7 cellular contexts compared by ENCODE assay signal in genomic region chr9:102360846-102361245, GRCh38.
"Had no signal": no experiment of that assay in that cellular context is flagged by ENCODE, and none has a peak within 500 bp of the region (broad histone marks: within the 10 kb centered on the region; RNA-seq: fewer than 3 reads in every experiment).

No MANE protein-coding gene starts in this region.

- H3K4me3 Mint-ChIP-seq: GM23338, H9 had no signal

- H3K27ac ChIP-seq: HL-60 had no signal

- H3K27ac Mint-ChIP-seq: GM23338, H9 had no signal

- H3K4me3 ChIP-seq: GM23338, K562 had no signal

- ATAC-seq: GM23338, K562 had no signal

- H3K4me1 Mint-ChIP-seq: GM23338, H9 had no signal

- DNase-seq: H9, HCEC 1CT, IMR-90 had no signal

- FAIRE-seq: H1, K562 had no signal
